ENCODE assay signal across 1 cellular context in the genomic region with DNA sequence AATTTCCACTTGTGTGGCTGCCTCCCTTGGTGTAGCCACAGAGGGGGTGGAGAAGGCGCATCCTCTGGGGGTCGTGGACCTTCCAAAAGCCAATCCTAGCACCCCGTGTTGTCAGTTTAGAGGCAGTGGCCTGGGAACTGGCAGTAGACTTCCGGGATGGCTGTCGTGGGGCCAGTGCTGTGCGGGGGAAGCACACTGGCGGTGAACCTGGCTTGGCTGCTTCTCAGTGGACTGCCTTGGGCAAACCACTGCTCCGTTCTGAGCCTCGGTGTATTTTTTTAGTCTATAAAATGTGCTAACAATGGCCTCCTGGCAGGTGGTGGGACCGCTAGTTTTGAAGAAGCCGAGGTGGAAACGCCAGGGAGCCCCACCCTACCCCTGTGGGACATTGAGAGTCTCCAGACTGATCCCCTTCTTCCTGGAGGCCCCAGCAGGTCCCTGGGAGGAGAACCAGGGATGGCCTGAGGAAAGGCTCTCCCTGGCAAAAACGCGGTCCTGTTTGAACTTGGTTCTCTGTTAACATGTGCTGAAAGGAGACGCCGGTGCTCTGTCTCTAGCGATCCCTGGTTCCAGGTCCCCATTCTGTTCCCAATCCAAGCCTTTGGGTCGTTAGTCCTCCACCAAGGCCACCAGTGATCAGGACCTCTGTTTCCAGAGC.
TF ChIP-seq lines count a peak whose summit lies in the region.

No MANE protein-coding gene starts in this region.

TF ChIP-seq in H1, 55 proteins besides CTCF, POLR2A, EP300 and RAD21:
- no peak for TF ChIP-seq NANOG (IDR thresholded peaks at IDR 0.05; ENCODE audit: insufficient read depth, low read depth, low read length, poor library complexity, severe bottlenecking)
- TF ChIP-seq KDM5A (IDR thresholded peaks at IDR 0.05; ENCODE audit: low read length), result no peak
- TF ChIP-seq CHD1 (IDR thresholded peaks at IDR 0.05; ENCODE audit: low read depth, low read length), result no peak
- TF ChIP-seq RNF2 (IDR thresholded peaks at IDR 0.05; ENCODE audit: borderline replicate concordance, low read depth, low read length, missing control alignments, poor library complexity, severe bottlenecking), result no peak
- no peak for TF ChIP-seq TCF12 (IDR thresholded peaks at IDR 0.05; ENCODE audit: low read depth, low read length)
